9 cellular contexts compared by ENCODE assay signal in the genomic region with DNA sequence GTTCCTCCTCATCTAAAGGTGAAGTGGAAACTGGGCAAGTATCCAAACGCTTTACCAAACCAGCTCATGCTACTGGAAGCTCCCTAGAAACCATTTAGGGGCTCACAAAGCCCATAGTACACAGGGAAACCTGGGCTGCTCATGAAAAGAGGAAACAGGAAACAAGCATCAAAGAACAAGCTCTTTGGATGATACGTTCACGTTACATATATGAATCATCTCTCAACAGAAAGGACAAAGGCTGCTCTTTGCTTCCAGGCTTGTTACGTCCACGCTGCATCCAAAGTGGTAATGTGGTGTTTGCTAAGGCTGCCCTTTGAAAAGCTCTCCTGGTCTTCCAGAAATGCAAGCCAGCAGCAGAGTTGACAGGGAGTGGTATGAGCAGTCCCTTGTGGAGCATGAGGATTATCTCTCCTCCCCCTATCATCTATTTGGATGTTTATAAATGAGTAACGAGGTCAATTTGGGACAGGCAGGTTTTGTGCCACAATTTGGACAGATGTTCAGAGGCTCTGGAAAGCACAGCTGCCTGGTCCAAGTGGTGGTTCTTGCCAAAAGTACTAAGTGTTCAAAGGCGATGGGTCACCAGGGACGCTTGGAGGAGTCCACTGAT.
DNase-seq lines count a peak whose midpoint lies in the region; ATAC-seq, FAIRE-seq and TF ChIP-seq lines count a peak whose summit lies in the region.
"Had no signal": no experiment of that assay in that cellular context is flagged by ENCODE, and none has a peak within 500 bp of the region (broad histone marks: within the 10 kb centered on the region; RNA-seq: fewer than 3 reads in every experiment).

No MANE protein-coding gene starts in this region.

- no peak overlapping the region for H3K27ac Mint-ChIP-seq in activated naive CD8-positive, alpha-beta T cell treated with anti-CD3 and anti-CD28 coated beads, Interleukin-2, amount 50 U/mL, for 24 hours

- peak; percentile 94 for FAIRE-seq in islet of Langerhans (lab: Jason Lieb, UNC)

- peaks cover 11% of the 10 kb centered on the region for H3K27me3 Mint-ChIP-seq in activated naive CD8-positive, alpha-beta T cell treated with anti-CD3 and anti-CD28 coated beads, Interleukin-2, amount 50 U/mL, for 24 hours

- no peaks in the 10 kb centered on the region for H3K36me3 Mint-ChIP-seq in activated naive CD8-positive, alpha-beta T cell treated with anti-CD3 and anti-CD28 coated beads, Interleukin-2, amount 50 U/mL, for 24 hours (ENCODE audit: low read depth)

- POLR2A ChIA-PET in HEK293T (lab: Yijun Ruan, JAX), result no interaction called here

- H3K4me3 Mint-ChIP-seq in activated naive CD8-positive, alpha-beta T cell treated with anti-CD3 and anti-CD28 coated beads, Interleukin-2, amount 50 U/mL, for 24 hours, result no peak overlapping the region

- no peaks in the 10 kb centered on the region for H3K9me3 Mint-ChIP-seq in activated naive CD8-positive, alpha-beta T cell treated with anti-CD3 and anti-CD28 coated beads, Interleukin-2, amount 50 U/mL, for 24 hours

- DNase-seq in NCI-H2029 (lab: John Stamatoyannopoulos, UW) (peak; percentile 92), HEK293T (ENCODE audit: extremely low spot score) (no peak), NCI-H226 (no peak)
- no peak for DNase-seq in stimulated activated CD8-positive, alpha-beta memory T cell treated with anti-CD3 and anti-CD28 coated beads, Interleukin-4, amount 100 ng/mL, for 48 hours
- no peak for DNase-seq in activated naive CD8-positive, alpha-beta T cell treated with anti-CD3 and anti-CD28 coated beads, Interleukin-2, amount 50 U/mL, for 24 hours
- DNase-seq: NCI-H1694 treated with DMSO at 0.1 percent for 48 hours had no signal

- CTCF ChIA-PET in HEK293T (lab: Yijun Ruan, JAX), result interaction anchor here (0.5 kb wide), 1 partner anchor 140 kb away, joined by 9 read pairs; no protein-coding TSS in a partner anchor

- ATAC-seq in GM18502 (IDR thresholded peaks at IDR 0.05; ENCODE audit: poor library complexity, unreplicated experiment) (peak; percentile 78), HG02678 (IDR thresholded peaks at IDR 0.05; ENCODE audit: unreplicated experiment) (peak; percentile 63)
- no peak for ATAC-seq in activated naive CD8-positive, alpha-beta T cell treated with anti-CD3 and anti-CD28 coated beads, Interleukin-2, amount 50 U/mL, for 24 hours

- no peaks in the 10 kb centered on the region for H3K4me1 Mint-ChIP-seq in activated naive CD8-positive, alpha-beta T cell treated with anti-CD3 and anti-CD28 coated beads, Interleukin-2, amount 50 U/mL, for 24 hours

TF ChIP-seq in HEK293T, 16 proteins besides CTCF, POLR2A, EP300 and RAD21:
- TF ChIP-seq ELF4 (IDR thresholded peaks at IDR 0.05) (no peak), FOXK2 (IDR thresholded peaks at IDR 0.05) (no peak), TARDBP (IDR thresholded peaks at IDR 0.05) (no peak), L3MBTL2 (conservative IDR thresholded peaks at IDR 0.05) (no peak), LEF1 (IDR thresholded peaks at IDR 0.05; ENCODE audit: borderline replicate concordance) (no peak), BHLHE40 (IDR thresholded peaks at IDR 0.05; ENCODE audit: borderline replicate concordance) (no peak), PKNOX1 (IDR thresholded peaks at IDR 0.05) (no peak), CTBP1 (IDR thresholded peaks at IDR 0.05; ENCODE audit: borderline replicate concordance) (no peak), ZNF384 (IDR thresholded peaks at IDR 0.05) (no peak), FOXM1 (IDR thresholded peaks at IDR 0.05; ENCODE audit: borderline replicate concordance) (no peak), NFRKB (IDR thresholded peaks at IDR 0.05) (no peak)
